8 cellular contexts compared by ENCODE assay signal in the genomic region with DNA sequence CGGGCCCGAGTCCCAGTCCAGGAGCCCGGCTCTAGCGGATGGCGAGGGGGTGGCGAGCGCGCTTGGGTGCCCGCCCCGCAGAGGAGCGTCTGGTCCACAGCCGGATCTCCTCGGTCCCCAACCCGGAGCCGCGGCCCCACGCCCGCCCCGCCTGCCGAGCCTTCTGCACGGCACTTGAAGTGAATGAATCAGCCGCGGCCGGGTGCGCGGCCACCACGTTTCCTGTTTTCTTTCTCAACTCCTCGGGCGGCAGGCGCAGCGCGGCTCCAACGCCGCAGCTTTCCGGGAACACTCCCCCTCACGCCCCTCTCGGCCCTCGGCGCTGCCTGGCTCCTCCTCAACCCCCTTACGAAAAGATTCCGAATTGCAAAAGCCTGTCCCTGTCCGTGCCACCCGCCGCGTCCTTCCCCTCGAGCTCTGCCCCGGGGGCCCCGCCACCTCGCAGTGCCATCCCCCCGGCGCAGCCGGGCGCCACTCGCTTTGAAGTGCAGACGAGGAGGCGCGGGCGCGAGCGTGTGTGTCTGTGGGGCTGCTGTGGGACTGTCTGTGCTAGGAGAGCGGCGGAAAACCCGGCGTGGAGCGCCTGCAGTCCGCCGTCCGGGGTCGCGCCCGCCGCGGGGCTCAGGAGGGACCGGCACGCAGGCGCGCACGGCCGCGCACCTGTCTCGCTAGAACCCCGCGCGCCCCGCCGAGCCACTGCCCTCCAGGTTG.
A peak's percentile ranks its signal among the peaks of the same experiment; 100 is the strongest.
DNase-seq lines count a peak whose midpoint lies in the region; ATAC-seq and TF ChIP-seq lines count a peak whose summit lies in the region.

No MANE protein-coding gene starts in this region.

- no peaks in the 10 kb centered on the region for H3K27me3 Mint-ChIP-seq in activated naive CD4-positive, alpha-beta T cell treated with anti-CD3 and anti-CD28 coated beads, Interleukin-2, amount 10 ng/mL, durations not matched to agents 7 days and 5 days

- H3K9me3 ChIP-seq in ovary (no peaks in the 10 kb centered on the region), tibial artery (no peaks in the 10 kb centered on the region)

- 0 to 1% (median 1%) methylated on average over 85 to 86 of the region's 86 CpGs for WGBS in ovary, 3 donors

- H3K4me3 Mint-ChIP-seq in activated naive CD4-positive, alpha-beta T cell treated with anti-CD3 and anti-CD28 coated beads, Interleukin-2, amount 10 ng/mL, durations not matched to agents 7 days and 5 days: peak overlapping the region; percentile 89

- TF ChIP-seq CTCF in AG10803 (conservative IDR thresholded peaks at IDR 0.05; ENCODE audit: low read length) (no peak), ovary (IDR thresholded peaks at IDR 0.05) (no peak), tibial artery (IDR thresholded peaks at IDR 0.05) (no peak)

- peak; percentile 80 for DNase-seq in AG10803 (ENCODE audit: low read depth)
- peak; percentile 33 for DNase-seq in GM19238 (ENCODE audit: insufficient read length, low spot score)
- DNase-seq in SK-MEL-5 (ENCODE audit: low read depth, low spot score): peak; percentile 38
- peak; percentile 95 for DNase-seq in activated naive CD4-positive, alpha-beta T cell treated with anti-CD3 and anti-CD28 coated beads, Interleukin-2, amount 10 ng/mL, durations not matched to agents 7 days and 5 days
- DNase-seq in glomerular visceral epithelial cell (ENCODE audit: extremely low spot score): peak; percentile 68
- DNase-seq in ovary: peak; percentile 22 to 66 (median 55)
- peak; percentile 84 to 92 for DNase-seq in tibial artery

- TF ChIP-seq POLR2A in ovary (IDR thresholded peaks at IDR 0.05): no peak

- CTCF ChIA-PET in activated naive CD4-positive, alpha-beta T cell treated with anti-CD3 and anti-CD28 coated beads, Interleukin-2, amount 10 ng/mL, durations not matched to agents 7 days and 5 days (lab: Charles Lee): interaction anchor here (0.9 to 1.8 kb wide), 3 partner anchors 87 to 136 kb away, joined by 3 to 8 read pairs (median 6); no protein-coding TSS in a partner anchor

- peaks cover 44% of the 10 kb centered on the region for H3K36me3 Mint-ChIP-seq in activated naive CD4-positive, alpha-beta T cell treated with anti-CD3 and anti-CD28 coated beads, Interleukin-2, amount 10 ng/mL, durations not matched to agents 7 days and 5 days

- H3K4me1 Mint-ChIP-seq in activated naive CD4-positive, alpha-beta T cell treated with anti-CD3 and anti-CD28 coated beads, Interleukin-2, amount 10 ng/mL, durations not matched to agents 7 days and 5 days: peaks cover 46% of the 10 kb centered on the region

- intact Hi-C loops in ovary (cut with DNase I): loop anchor here in 1 of 4 donors (10.0 kb wide), 1 partner anchor 95 kb away; no protein-coding TSS in a partner anchor
- intact Hi-C loops in tibial artery (cut with DNase I; ENCODE audit: low total_unique reads): loop anchor here (10.0 kb wide), 2 partner anchors 115 to 125 kb away; no protein-coding TSS in a partner anchor

- no peak for TF ChIP-seq EP300 in ovary (IDR thresholded peaks at IDR 0.05)

- H3K27me3 ChIP-seq in ovary (no peaks in the 10 kb centered on the region), tibial artery (no peaks in the 10 kb centered on the region)

- ATAC-seq in HG03354 (IDR thresholded peaks at IDR 0.05; ENCODE audit: poor library complexity, severe bottlenecking, unreplicated experiment): peak; percentile 67

- H3K27ac Mint-ChIP-seq in activated naive CD4-positive, alpha-beta T cell treated with anti-CD3 and anti-CD28 coated beads, Interleukin-2, amount 10 ng/mL, durations not matched to agents 7 days and 5 days: peak overlapping the region; percentile 99

- H3K27ac ChIP-seq in ovary: no peak overlapping the region
- H3K27ac ChIP-seq in tibial artery: peak overlapping the region; percentile 79 to 84

- in situ Hi-C loops in SK-MEL-5 (cut with HindIII; ENCODE audit: low pct_unique_long_range_greater_than_20kb, low sequenced_read_pairs): no loop called here

- H3K4me1 ChIP-seq in ovary (ENCODE audit: insufficient read depth) (peaks cover 2% of the 10 kb centered on the region), tibial artery (peaks cover 0 to 70% (median 15%) of the 10 kb centered on the region in 4 donors)

- H3K36me3 ChIP-seq in ovary: no peaks in the 10 kb centered on the region
- no peaks in the 10 kb centered on the region for H3K36me3 ChIP-seq in tibial artery

- H3K9me3 Mint-ChIP-seq in activated naive CD4-positive, alpha-beta T cell treated with anti-CD3 and anti-CD28 coated beads, Interleukin-2, amount 10 ng/mL, durations not matched to agents 7 days and 5 days: peaks cover 4% of the 10 kb centered on the region

- H3K4me3 ChIP-seq in AG10803 (ENCODE audit: low read length) (peak overlapping the region; percentile 75), ovary (peak overlapping the region; percentile 64), tibial artery (peak overlapping the region; percentile 63 to 79)

Comparison
In these comparisons a context has a peak if more than half of its experiments do, and no peak if none do; other contexts are left out.
1. DNase-seq: peak in every context shown above with its lines; median percentile 95 in activated naive CD4-positive, alpha-beta T cell treated with anti-CD3 and anti-CD28 coated beads, Interleukin-2, amount 10 ng/mL, durations not matched to agents 7 days and 5 days; 88 in tibial artery; 80 in AG10803; 68 in glomerular visceral epithelial cell; 55 in ovary; 38 in SK-MEL-5; 33 in GM19238.
2. H3K27ac ChIP-seq: peak in tibial artery (2 of 2); none in ovary (0 of 2).
3. Peak in every context shown above with its lines, with median percentiles within 50 percentile points of each other: H3K4me3 ChIP-seq.